1 cellular context compared by ENCODE assay signal in genomic region chr6:170575250-170575649, GRCh38.
TF ChIP-seq lines count a peak whose summit lies in the region.

No MANE protein-coding gene starts in this region.

TF ChIP-seq in GM23338, 12 proteins besides CTCF, POLR2A, EP300 and RAD21 (continued from another document):
- TF ChIP-seq EZH2phosphoT487 (IDR thresholded peaks at IDR 0.05; ENCODE audit: unreplicated experiment) (no peak), ZNF462 (CRISPR knock-in tag; IDR thresholded peaks at IDR 0.05) (no peak)
